In genomic region chr3:11640009-11640673, GRCh38 we compare ENCODE assay signal across 8 cellular contexts. TPM values are rescaled to one million over a fixed set of nuclear protein-coding genes. Genes with fewer than 3 reads are reported as not detected.
DNase-seq lines count a peak whose midpoint lies in the region; ATAC-seq, FAIRE-seq and TF ChIP-seq lines count a peak whose summit lies in the region.

No MANE protein-coding gene starts in this region.

- RAD21 ChIA-PET in GM12878 (lab: Charles Lee; ENCODE audit: unreplicated experiment): interaction anchor here (1.0 to 1.6 kb wide), 2 partner anchors 14 kb away, joined by 4 to 7 read pairs; no protein-coding TSS in a partner anchor

- peak overlapping the region; percentile 98 to 100 for H3K27ac Mint-ChIP-seq in natural killer cell

- no peak for TF ChIP-seq EP300 in GM12878 (IDR thresholded peaks at IDR 0.05; ENCODE audit: borderline replicate concordance in 1 of 2, control insufficient read depth in 1 of 2, low read depth in 2 of 2, low read length in 2 of 2)

- in situ Hi-C loops in GM12878 (cut with MboI): no loop called here

- POLR2A ChIA-PET in A673 (lab: Charles Lee; ENCODE audit: low non-redundant PET): no interaction called here
- POLR2A ChIA-PET in GM12878 (lab: Charles Lee): interaction anchor here (0.6 to 3.4 kb wide), 3 partner anchors 14 to 128 kb away, joined by 4 to 12 read pairs (median 4); no protein-coding TSS in a partner anchor

- TF ChIP-seq RAD21 in GM12878 (IDR thresholded peaks at IDR 0.05; ENCODE audit: insufficient read depth, low read depth, low read length): no peak

- CTCF ChIA-PET in A673 (lab: Charles Lee) (no interaction called here), GM12878 (lab: Yijun Ruan, JAX) (interaction anchor here (1.3 to 2.6 kb wide), 6 partner anchors 8 to 261 kb away, joined by 4 to 8 read pairs (median 6); no protein-coding TSS in a partner anchor)

- SMC1A ChIA-PET in GM12878 (lab: Charles Lee; ENCODE audit: uncharacterized antibody, unreplicated experiment): interaction anchor here (0.7 to 4.6 kb wide), 3 partner anchors 8 to 238 kb away, joined by 3 to 55 read pairs (median 7); no protein-coding TSS in a partner anchor

- no peak overlapping the region for H3K9ac ChIP-seq in GM12878 (ENCODE audit: control insufficient read depth, insufficient read depth, low read length)

- ATAC-seq in GM12878 (no peak), natural killer cell (no peak), GM18907 (IDR thresholded peaks at IDR 0.05; ENCODE audit: unreplicated experiment) (no peak), HG02973 (IDR thresholded peaks at IDR 0.05; ENCODE audit: unreplicated experiment) (no peak)

- no peaks in the 10 kb centered on the region for H3K27me3 Mint-ChIP-seq in natural killer cell (ENCODE audit: low read depth in 2 of 2)

- H3K4me3 ChIP-seq in A673 (ENCODE audit: low read depth, low read length, poor library complexity, severe bottlenecking): no peak overlapping the region
- H3K4me3 ChIP-seq in HFF-Myc (replicated peaks; ENCODE audit: low read depth, low read length): peak overlapping the region; percentile 79
- peak overlapping the region; percentile 86 for H3K4me3 ChIP-seq in GM12878

- no peaks in the 10 kb centered on the region for H3K9me3 ChIP-seq in A673 (ENCODE audit: low read depth, low read length, poor library complexity, severe bottlenecking)
- no peaks in the 10 kb centered on the region for H3K9me3 ChIP-seq in GM12878 (replicated peaks; ENCODE audit: control insufficient read depth, insufficient read depth, low read length)

- H3K27ac ChIP-seq in A673 (ENCODE audit: low read depth, low read length, poor library complexity, severe bottlenecking) (peak overlapping the region; percentile 14), GM12878 (ENCODE audit: control insufficient read depth, insufficient read depth) (peak overlapping the region; percentile 27; the same call in 1 of the 2 replicates)

- H3K4me1 Mint-ChIP-seq in natural killer cell: peaks cover 77 to 89% of the 10 kb centered on the region in 2 donors

- no peaks in the 10 kb centered on the region for H3K9me3 Mint-ChIP-seq in natural killer cell

- WGBS in GM12878 (ENCODE audit: insufficient coverage, insufficient replicate concordance, low lambda C conversion rate, missing lambda C conversion rate): 94% methylated on average over 9 of the region's 9 CpGs

- TF ChIP-seq CTCF in A673 (conservative IDR thresholded peaks at IDR 0.05; ENCODE audit: low read depth, low read length) (no peak), HFF-Myc (IDR thresholded peaks at IDR 0.05; ENCODE audit: low read depth, low read length, missing control alignments) (no peak), GM12878 (IDR thresholded peaks at IDR 0.05 in 2 of 3, conservative IDR thresholded peaks at IDR 0.05 in 1 of 3; ENCODE audit: control insufficient read depth in 2 of 3, extremely low read depth in 1 of 3, insufficient read depth in 1 of 3, low read depth in 3 of 3, low read length in 3 of 3) (no peak), natural killer cell (IDR thresholded peaks at IDR 0.05) (no peak)

- no peaks in the 10 kb centered on the region for H3K36me3 Mint-ChIP-seq in natural killer cell

- peak overlapping the region; percentile 100 for H3K4me3 Mint-ChIP-seq in natural killer cell

- peaks cover 86% of the 10 kb centered on the region for H3K79me2 ChIP-seq in GM12878 (ENCODE audit: control insufficient read depth, insufficient read depth, low read length)

- intact Hi-C loops in A673 (cut with micrococcal nuclease; ENCODE audit: unreplicated experiment) (loop anchor here (5.0 to 10.0 kb wide), 2 partner anchors 125 to 273 kb away; no protein-coding TSS in a partner anchor), GM12878 (cut with micrococcal nuclease; ENCODE audit: unreplicated experiment) (loop anchor here (5.0 kb wide), 2 partner anchors 38 to 58 kb away; no protein-coding TSS in a partner anchor), natural killer cell (cut with micrococcal nuclease) (loop anchor here (5.0 kb wide), 2 partner anchors 348 to 368 kb away; partner anchors contain the start of gene ATG7)

- H3K4me1 ChIP-seq in A673 (ENCODE audit: insufficient read depth, low read length, poor library complexity, severe bottlenecking) (peaks cover 58% of the 10 kb centered on the region), GM12878 (ENCODE audit: control insufficient read depth, insufficient read depth, low read length) (peaks cover 6% of the 10 kb centered on the region)

- H3K27me3 ChIP-seq in A673 (replicated peaks; ENCODE audit: insufficient read depth, low read depth, low read length, poor library complexity): no peaks in the 10 kb centered on the region
- H3K27me3 ChIP-seq in GM12878 (replicated peaks in 1 of 2; ENCODE audit: control insufficient read depth in 2 of 2, insufficient read depth in 2 of 2, low read length in 1 of 2): no peaks in the 10 kb centered on the region

- no peak for FAIRE-seq in GM12878 (lab: Jason Lieb, UNC)

- H3K36me3 ChIP-seq in A673 (ENCODE audit: insufficient read depth, low read length, poor library complexity, severe bottlenecking) (no peaks in the 10 kb centered on the region), GM12878 (ENCODE audit: control insufficient read depth in 2 of 2, insufficient read depth in 2 of 2, low read length in 1 of 2) (peaks cover 0 to 4% of the 10 kb centered on the region in 2 experiments; a peak in 1 of 4 replicates)

- no peak for TF ChIP-seq POLR2A in GM12878 (IDR thresholded peaks at IDR 0.05; ENCODE audit: low read depth, low read length)

- BruUV-seq in A673 (replicated peaks; lab: Mats Ljungman, UMichigan) (no TSS peak), GM12878 (replicated peaks; lab: Mats Ljungman, UMichigan) (no TSS peak)

- DNase-seq in A673 (ENCODE audit: low spot score): no peak
- DNase-seq in HFF-Myc (ENCODE audit: extremely low read depth, low read depth): no peak
- no peak for DNase-seq in GM12878 (ENCODE audit: low read depth, low spot score)
- DNase-seq in natural killer cell: no peak
- no peak for DNase-seq in NCI-H345 treated with DMSO at 0.1 percent for 48 hours (lab: John Stamatoyannopoulos, UW; ENCODE audit: unreplicated experiment)
- DNase-seq in NCI-H1092 (lab: John Stamatoyannopoulos, UW): no peak

- no peak overlapping the region for H2AFZ ChIP-seq in GM12878 (ENCODE audit: control insufficient read depth, low read depth, low read length)

- H3K4me2 ChIP-seq in GM12878 (ENCODE audit: control insufficient read depth, insufficient read depth): peak overlapping the region; percentile 71

- peaks cover 4% of the 10 kb centered on the region; the same call in 1 of the 2 replicates for H4K20me1 ChIP-seq in GM12878 (ENCODE audit: control insufficient read depth, insufficient read depth)

TF ChIP-seq in GM12878, 131 proteins besides CTCF, POLR2A, EP300 and RAD21:
- TF ChIP-seq NR2F1 (conservative IDR thresholded peaks at IDR 0.05): peak; percentile 65
- TF ChIP-seq PRDM15 (CRISPR knock-in tag; IDR thresholded peaks at IDR 0.05): no peak

RNA-seq across cellular contexts. Expression of gene VGLL4, which starts 3.6 kb away (rescaled TPM):
- total RNA-seq in A673 (2021) (41.2 and 41.4 TPM in 2 replicates), GM12878 (2014; rRNA removed) (16.3 and 18.1 TPM in 2 replicates), GM12878 (2014; rRNA removed; fragmentation: Illumina TruSeq; extraction: Trizol) (15.2 and 15.7 TPM in 2 replicates), GM12878 (2021) (20.7 and 23.2 TPM in 2 replicates), natural killer cell (10 to 100 TPM; 29.5 to 42.8 (median 34.6) TPM)
- 116 and 126 TPM in 2 replicates for total RNA-seq in GM12878 (2013; cell fraction: nucleolus; rRNA removed)
- 12.6 TPM for polyA plus RNA-seq in GM12878 (2011; ENCODE audit: low read depth)
- polyA plus RNA-seq in GM12878 (2011; rRNA removed) (32.9 and 38.1 TPM in 2 replicates), GM12878 (2014; fragmentation: Illumina TruSeq; extraction: Trizol) (10.6 and 16.0 TPM in 2 replicates), GM12878 (2014; fragmentation: Nextera tagmentation; extraction: Ambion mirVana) (1 to 10 TPM in 1 of 2 experiments, under 1 TPM in 1; 0.44 to 1.5 TPM), GM12878 (2014; rRNA removed) (25.5 and 28.7 TPM in 2 replicates), GM12878 (2016; fragmentation: Nextera tagmentation; extraction: Ambion mirVana) (10 to 100 TPM; 14.9 to 20.6 TPM)
- 39.9 and 41.8 TPM in 2 replicates for polyA plus RNA-seq in GM12878 (2011; cell fraction: cytosol; rRNA removed)
- 43.3 and 49.4 TPM in 2 replicates for polyA plus RNA-seq in GM12878 (2011; cell fraction: nucleus; rRNA removed)
- polyA plus RNA-seq in GM12878 (2012): 17.9 and 37.0 TPM in 2 replicates
- polyA minus RNA-seq in GM12878 (2011; rRNA and poly(A)+ RNA removed): 24.9 and 62.5 TPM in 2 replicates
- 16.3 and 16.6 TPM in 2 replicates for polyA minus RNA-seq in GM12878 (2011; cell fraction: cytosol; rRNA and poly(A)+ RNA removed)
- polyA minus RNA-seq in GM12878 (2011; cell fraction: nucleus; rRNA and poly(A)+ RNA removed): 33.7 and 57.3 TPM in 2 replicates
